In genomic region chr5:28451478-28451877, GRCh38 we compare ENCODE assay signal across 8 cellular contexts.
"Had no signal": no experiment of that assay in that cellular context is flagged by ENCODE, and none has a peak within 500 bp of the region (broad histone marks: within the 10 kb centered on the region; RNA-seq: fewer than 3 reads in every experiment).

No MANE protein-coding gene starts in this region.

- H3K9me3 ChIP-seq: HAP-1 had no signal

- DNase-seq: GM23248, GOT3, H7, HFFc6, IMR-90 had no signal

- H3K36me3 ChIP-seq: HAP-1 had no signal

- H3K4me3 Mint-ChIP-seq: HFFc6 had no signal

- H3K4me1 ChIP-seq: HAP-1 had no signal

- H3K4me3 ChIP-seq: GM23248, HAP-1, K562 had no signal

- H3K27ac Mint-ChIP-seq: HFFc6 had no signal

- ATAC-seq: HCT116, K562 had no signal

- H3K27ac ChIP-seq: GM23248 had no signal
